Comparison of ENCODE assay signal across 12 cellular contexts in the genomic region with DNA sequence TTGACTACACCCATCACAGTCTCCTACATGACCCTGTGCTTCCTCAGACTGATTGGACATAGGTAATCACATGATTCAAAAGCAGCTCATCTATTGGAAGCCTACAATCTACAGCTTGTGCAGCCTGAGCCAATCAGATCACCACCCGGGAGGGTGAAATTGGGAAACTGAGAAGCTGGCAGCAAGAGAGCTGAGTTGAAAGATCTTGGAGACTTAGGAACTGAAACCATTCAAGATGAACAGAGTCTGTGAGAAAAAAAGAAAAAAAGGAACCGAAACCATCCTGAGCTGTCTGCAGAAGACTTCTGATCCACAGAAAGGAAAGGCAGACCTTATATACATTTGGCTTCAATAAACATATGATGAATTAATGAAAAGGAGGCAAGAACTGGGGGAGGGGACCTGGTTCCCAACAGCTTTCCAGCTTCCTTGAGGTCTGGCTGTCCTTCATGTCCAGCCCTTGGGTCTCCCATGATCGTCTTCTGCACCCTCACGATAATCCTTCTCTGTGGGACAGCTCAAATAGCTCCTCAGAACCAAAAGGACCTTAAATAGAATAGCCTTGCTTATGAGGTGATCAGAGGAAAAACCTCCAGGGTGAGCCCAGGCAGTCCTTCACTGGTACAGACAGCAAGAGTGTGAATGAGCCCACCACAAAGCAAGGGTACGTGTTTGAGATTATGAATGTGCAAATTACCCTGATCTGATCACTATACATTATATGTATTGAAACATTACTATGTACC. TPM values are rescaled to one million over a fixed set of nuclear protein-coding genes. Genes with fewer than 3 reads are reported as not detected.
DNase-seq lines count a peak whose midpoint lies in the region; ATAC-seq lines count a peak whose summit lies in the region.
"Had no signal": no experiment of that assay in that cellular context is flagged by ENCODE, and none has a peak within 500 bp of the region (broad histone marks: within the 10 kb centered on the region; RNA-seq: fewer than 3 reads in every experiment).

No MANE protein-coding gene starts in this region.

- DNase-seq in NOMO-1 (lab: John Stamatoyannopoulos, UW; ENCODE audit: unreplicated experiment in 2 of 2) (peak; percentile 80 to 96), naive B cell (peak; percentile 77), NCI-H1092 treated with DMSO at 0.1 percent for 48 hours (lab: John Stamatoyannopoulos, UW) (no peak), mucosa of gallbladder (ENCODE audit: low spot score) (no peak), DMS153 (lab: John Stamatoyannopoulos, UW) (no peak)
- DNase-seq in stimulated activated CD4-positive, alpha-beta T cell treated with anti-CD3 and anti-CD28 coated beads, Interleukin-4, amount 100 ng/mL, for 24 hours, result no peak
- DNase-seq: erythroblast, posterior cingulate gyrus, uterus had no signal

- peak overlapping the region in 7 of 8 donors; percentile 53 to 87 (median 65) for H3K4me3 Mint-ChIP-seq in naive B cell

- peaks cover 17 to 32% (median 19%) of the 10 kb centered on the region in 3 donors for H3K4me1 Mint-ChIP-seq in naive B cell

- peaks cover 0 to 8% of the 10 kb centered on the region in 2 donors for H3K36me3 Mint-ChIP-seq in naive B cell

- peak overlapping the region in 4 of 6 donors; percentile 70 to 85 (median 74) for H3K27ac Mint-ChIP-seq in naive B cell

- ATAC-seq in GM18511 (IDR thresholded peaks at IDR 0.05; ENCODE audit: unreplicated experiment) (peak; percentile 59), HG02759 (IDR thresholded peaks at IDR 0.05; ENCODE audit: unreplicated experiment) (peak; percentile 62), naive B cell (ENCODE audit: low read depth in 2 of 2) (peak; percentile 98)

- H3K27me3 Mint-ChIP-seq in naive B cell, result peaks cover 5 to 8% (median 6%) of the 10 kb centered on the region in 3 donors

- peaks cover 0 to 6% (median 0%) of the 10 kb centered on the region in 7 donors for H3K9me3 Mint-ChIP-seq in naive B cell

RNA-seq across cellular contexts. Expression of a gene that starts 32.6 kb away (rescaled TPM):
- not detected for polyA plus RNA-seq in naive B cell (ENCODE audit: low read depth in 6 of 6)
- total RNA-seq in mucosa of gallbladder, result 21.2 TPM

RNA-seq across cellular contexts. Expression of a gene that starts 47.1 kb away (rescaled TPM):
- not detected for polyA plus RNA-seq in naive B cell (ENCODE audit: low read depth in 6 of 6)
- not detected for total RNA-seq in mucosa of gallbladder
- total RNA-seq: uterus had no signal
- polyA plus RNA-seq: keratinocyte had no signal

Comparison
In these comparisons a context has a peak if more than half of its experiments do, and no peak if none do; other contexts are left out.
1. DNase-seq: peak in NOMO-1 (2 of 2) and naive B cell (single experiment); none in stimulated activated CD4-positive, alpha-beta T cell treated with anti-CD3 and anti-CD28 coated beads, Interleukin-4, amount 100 ng/mL, for 24 hours (single experiment), NCI-H1092 treated with DMSO at 0.1 percent for 48 hours (single experiment), mucosa of gallbladder (single experiment) and DMS153 (single experiment).
2. Peak in every context shown above with its lines, with median percentiles within 50 percentile points of each other: ATAC-seq.